ENCODE assay signal across 8 cellular contexts in the genomic region with DNA sequence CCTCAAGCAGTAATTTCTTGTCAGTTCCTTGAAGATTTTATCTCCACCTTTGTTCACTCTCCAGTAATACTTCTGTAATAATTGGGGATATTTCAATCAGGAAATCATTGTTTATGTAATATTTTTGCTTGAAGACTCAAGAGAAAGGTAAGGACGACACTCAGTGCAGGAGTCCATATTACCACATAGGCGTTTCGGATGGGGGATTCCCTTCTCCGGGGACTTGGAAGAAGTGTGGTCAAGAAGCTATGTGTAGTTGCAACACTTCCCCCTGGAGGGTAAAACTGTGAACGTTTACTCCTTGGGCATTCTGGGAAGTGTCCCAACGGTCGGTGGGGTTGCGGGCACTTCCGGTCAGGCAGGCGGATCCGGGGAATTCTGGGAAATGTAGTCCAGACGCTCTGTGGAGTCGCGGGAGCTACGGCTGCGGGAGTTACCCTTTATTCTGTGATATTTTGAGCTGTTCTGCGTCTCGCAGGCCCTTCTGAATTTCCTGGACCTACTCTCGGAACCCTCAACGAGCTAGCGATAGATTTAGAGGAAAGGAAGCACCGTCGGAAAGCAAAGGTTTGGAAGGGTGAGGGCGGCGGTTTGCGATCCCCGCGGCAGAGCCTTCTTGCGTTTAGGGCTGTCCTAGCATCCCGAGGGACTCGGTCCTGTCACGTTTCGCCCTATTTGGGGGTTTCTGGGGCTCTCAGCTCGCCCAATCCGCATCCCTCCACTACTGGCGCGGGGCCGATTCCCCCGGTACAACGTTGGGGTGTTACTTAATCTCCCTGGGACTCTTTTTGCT. TPM values are rescaled to one million over a fixed set of nuclear protein-coding genes. Genes with fewer than 3 reads are reported as not detected.
DNase-seq lines count a peak whose midpoint lies in the region; ATAC-seq and TF ChIP-seq lines count a peak whose summit lies in the region.

A gene (plus strand): TSS at position 395 of the 793 bp plus-strand sequence. CDS start 11,499 bp downstream, outside the sequence.

- no peaks in the 10 kb centered on the region for H3K9me3 ChIP-seq in hepatocyte (ENCODE audit: low read depth)

- peaks cover 7% of the 10 kb centered on the region for H3K79me2 ChIP-seq in hepatocyte

- DNase-seq in NCI-H1436 treated with DMSO at 0.1 percent for 48 hours (lab: John Stamatoyannopoulos, UW) (peak; percentile 69), T-helper 1 cell (peak; percentile 13 to 81 (median 30)), astrocyte of the spinal cord (ENCODE audit: low read depth, low spot score) (peak; percentile 98), hepatocyte (ENCODE audit: low spot score) (peak; percentile 96), putamen (ENCODE audit: low spot score) (peak; percentile 92)

- WGBS in hepatocyte (ENCODE audit: low lambda C conversion rate, missing lambda C conversion rate) = 1% methylated on average over 40 of the region's 40 CpGs

- no peaks in the 10 kb centered on the region for H3K9me2 ChIP-seq in hepatocyte (replicated peaks; ENCODE audit: insufficient read depth)

- H3K27ac ChIP-seq in hepatocyte = peak within 1 kb of the TSS; percentile 77

- H4K20me1 ChIP-seq in hepatocyte (ENCODE audit: insufficient read depth, poor library complexity, severe bottlenecking) = no peaks in the 10 kb centered on the region

- ATAC-seq in HG02642 (IDR thresholded peaks at IDR 0.05; ENCODE audit: poor library complexity, unreplicated experiment) (peak; percentile 94), GM18520 (IDR thresholded peaks at IDR 0.05; ENCODE audit: unreplicated experiment) (no peak)

- peak within 1 kb of the TSS; percentile 93 for H2AFZ ChIP-seq in hepatocyte

- peak within 1 kb of the TSS; percentile 74 for H3K4me2 ChIP-seq in hepatocyte

- peak within 1 kb of the TSS; percentile 95 for H3K4me3 ChIP-seq in astrocyte of the spinal cord (ENCODE audit: low read depth, low read length)
- H3K4me3 ChIP-seq in hepatocyte = peak within 1 kb of the TSS; percentile 62

- in situ Hi-C loops in astrocyte of the spinal cord (cut with HindIII; ENCODE audit: low sequenced_read_pairs) = no loop called here

- no peaks in the 10 kb centered on the region for H3K4me1 ChIP-seq in hepatocyte (ENCODE audit: insufficient read depth)

- TF ChIP-seq CTCF in GM12872 (IDR thresholded peaks at IDR 0.05; ENCODE audit: insufficient read depth, low read depth, low read length) (peak; percentile 47), astrocyte of the spinal cord (IDR thresholded peaks at IDR 0.05; ENCODE audit: low read depth, low read length) (peak; percentile 58), hepatocyte (IDR thresholded peaks at IDR 0.05; ENCODE audit: poor library complexity) (peak; percentile 58)

- H3K27me3 ChIP-seq in hepatocyte = no peaks in the 10 kb centered on the region

- no peaks in the 10 kb centered on the region for H3K36me3 ChIP-seq in hepatocyte (replicated peaks; ENCODE audit: insufficient read depth, low read depth)

RNA-seq across cellular contexts. Expression of the gene that starts here (rescaled TPM):
- 7.1 and 8.2 TPM in 2 replicates for total RNA-seq in hepatocyte
- polyA plus RNA-seq in hepatocyte = 1.1 and 2.7 TPM in 2 replicates

Comparison
In these comparisons a context has a peak if more than half of its experiments do, and no peak if none do; other contexts are left out.
1. DNase-seq: peak in every context shown above with its lines; median percentile 98 in astrocyte of the spinal cord; 96 in hepatocyte; 92 in putamen; 69 in NCI-H1436 treated with DMSO at 0.1 percent for 48 hours; 30 in T-helper 1 cell.